Comparison of ENCODE assay signal across 17 cellular contexts in genomic region chr16:85878407-85878806, GRCh38. TPM values are rescaled to one million over a fixed set of nuclear protein-coding genes. Genes with fewer than 3 reads are reported as not detected.
DNase-seq lines count a peak whose midpoint lies in the region; ATAC-seq and TF ChIP-seq lines count a peak whose summit lies in the region.
"Had no signal": no experiment of that assay in that cellular context is flagged by ENCODE, and none has a peak within 500 bp of the region (broad histone marks: within the 10 kb centered on the region; RNA-seq: fewer than 3 reads in every experiment).

No MANE protein-coding gene starts in this region.

- H4K8ac ChIP-seq in H9 (replicated peaks; ENCODE audit: insufficient read length, low read depth, low read length), result no peak overlapping the region

- H3K4me1 ChIP-seq in H9 (ENCODE audit: insufficient read depth, low read length) (no peaks in the 10 kb centered on the region), right lobe of liver (no peaks in the 10 kb centered on the region)
- H3K4me1 ChIP-seq: A549 had no signal

- no peaks in the 10 kb centered on the region for H4K20me1 ChIP-seq in H9 (ENCODE audit: control insufficient read depth, insufficient read depth, insufficient read length)
- H4K20me1 ChIP-seq: BLaER1 treated with 17β-estradiol and CSF1 and Interleukin-3, amounts not matched to agents 10 nM and 100 nM had no signal

- no peak overlapping the region for H3K4me3 ChIP-seq in right lobe of liver
- H3K4me3 ChIP-seq: A549; BLaER1 treated with 17β-estradiol and CSF1 and Interleukin-3, amounts not matched to agents 10 nM and 100 nM had no signal

- no peak overlapping the region for H2BK20ac ChIP-seq in H9 (ENCODE audit: low read depth, low read length, poor library complexity, severe bottlenecking)

- intact Hi-C loops in right lobe of liver (cut with DNase I), result no loop called here

- WGBS in H9 (ENCODE audit: extremely low coverage, insufficient read length, low lambda C conversion rate), result no CpG with 5 or more reads among the region's 5 CpGs
- WGBS in right lobe of liver (ENCODE audit: insufficient coverage, low coverage, low lambda C conversion rate, missing lambda C conversion rate), result 29% methylated on average over 5 of the region's 5 CpGs

- no peak overlapping the region for H4K91ac ChIP-seq in H9 (ENCODE audit: insufficient read length, low read depth, low read length)

- TF ChIP-seq CTCF in H9 (conservative IDR thresholded peaks at IDR 0.05) (no peak), right lobe of liver (IDR thresholded peaks at IDR 0.05) (no peak)

- peak; percentile 73 to 93 (median 84) for ATAC-seq in right lobe of liver
- ATAC-seq: CD8-positive, alpha-beta T cell had no signal

- H2BK120ac ChIP-seq in H9 (ENCODE audit: low read depth, low read length, poor library complexity, severe bottlenecking), result no peak overlapping the region

- no peak overlapping the region for H3K4me3 Mint-ChIP-seq in H9
- H3K4me3 Mint-ChIP-seq: B cell; CD4-positive, alpha-beta T cell; CD8-positive, alpha-beta T cell had no signal

- H2AFZ ChIP-seq in H9 (ENCODE audit: low read length), result no peak overlapping the region

- no peaks in the 10 kb centered on the region for H3K79me1 ChIP-seq in H9 (ENCODE audit: insufficient read depth, low read depth, low read length, poor library complexity, severe bottlenecking)

- no peak overlapping the region for H2BK12ac ChIP-seq in H9 (ENCODE audit: insufficient read length, low read depth, low read length)

- H3T11ph ChIP-seq in H9 (ENCODE audit: low read length), result no peak overlapping the region

- H3K4me1 Mint-ChIP-seq in H9, result no peaks in the 10 kb centered on the region

- no peaks in the 10 kb centered on the region for H3K27me3 ChIP-seq in H9 (ENCODE audit: insufficient read depth, low read length)
- H3K27me3 ChIP-seq in right lobe of liver, result no peaks in the 10 kb centered on the region
- H3K27me3 ChIP-seq: BLaER1 treated with 17β-estradiol and CSF1 and Interleukin-3, amounts not matched to agents 10 nM and 100 nM had no signal

- H3K36me3 ChIP-seq in right lobe of liver, result no peaks in the 10 kb centered on the region

- H3K18ac ChIP-seq in H9 (ENCODE audit: insufficient read length, low read depth, low read length), result no peak overlapping the region

- no peak overlapping the region for H3K4ac ChIP-seq in H9 (ENCODE audit: low read depth, low read length)

- H3K56ac ChIP-seq in H9 (ENCODE audit: insufficient read length, low read depth, low read length), result no peak overlapping the region

- H3K4me2 ChIP-seq in H9 (ENCODE audit: insufficient read depth, insufficient read length, low read length), result no peak overlapping the region
- H3K4me2 ChIP-seq: A549 had no signal

- no peak overlapping the region for H2BK15ac ChIP-seq in H9 (ENCODE audit: low read depth, low read length)

- H3K27ac ChIP-seq in H9 (ENCODE audit: insufficient read length, low read depth, low read length) (no peak overlapping the region), right lobe of liver (no peak overlapping the region)
- H3K27ac ChIP-seq: 22Rv1; A549; BLaER1 treated with 17β-estradiol and CSF1 and Interleukin-3, amounts not matched to agents 10 nM and 100 nM; C4-2B had no signal

- no peaks in the 10 kb centered on the region for H3K79me2 ChIP-seq in H9 (ENCODE audit: insufficient read depth, low read length)

- H3K9me3 ChIP-seq in H9 (ENCODE audit: control insufficient read depth, low read depth, low read length) (no peaks in the 10 kb centered on the region), right lobe of liver (no peaks in the 10 kb centered on the region)
- H3K9me3 ChIP-seq: A549, Caco-2 had no signal

- H3K36me3 Mint-ChIP-seq in H9 (ENCODE audit: insufficient read depth in 1 of 3, low read depth in 3 of 3), result no peaks in the 10 kb centered on the region; a peak in 1 of 7 replicates
- H3K36me3 Mint-ChIP-seq: CD8-positive, alpha-beta T cell had no signal

- H2AK5ac ChIP-seq in H9 (ENCODE audit: insufficient read length, low read length), result no peak overlapping the region

- no peak overlapping the region for H3K23ac ChIP-seq in H9 (ENCODE audit: insufficient read length, low read depth, low read length)

- no peak overlapping the region for H3K14ac ChIP-seq in H9 (ENCODE audit: insufficient read depth, low read length)

- no peaks in the 10 kb centered on the region for H3K23me2 ChIP-seq in H9 (ENCODE audit: insufficient read length, low read depth, low read length, poor library complexity, severe bottlenecking)

- TF ChIP-seq POLR2A in right lobe of liver (IDR thresholded peaks at IDR 0.05), result no peak

- H3K27ac Mint-ChIP-seq in H9, result no peak overlapping the region
- H3K27ac Mint-ChIP-seq: CD4-positive, alpha-beta T cell; CD8-positive, alpha-beta T cell had no signal

- DNase-seq in activated CD8-positive, alpha-beta memory T cell treated with anti-CD3 and anti-CD28 coated beads for 24 hours, result peak; percentile 52
- no peak for DNase-seq in activated CD8-positive, alpha-beta memory T cell treated with anti-CD3 and anti-CD28 coated beads, Interleukin-2, amount 50 U/mL, for 48 hours
- DNase-seq in H9 (peak; percentile 2), right lobe of liver (no peak), hippocampal formation (lab: John Stamatoyannopoulos, UW) (no peak), amniotic stem cell (lab: John Stamatoyannopoulos, UW) (no peak)
- DNase-seq: AML-193; CD4-positive, alpha-beta T cell; DMS79 treated with DMSO at 0.1 percent for 48 hours; GF-D8 had no signal

- H4K5ac ChIP-seq in H9 (ENCODE audit: insufficient read length, low read depth, low read length), result no peak overlapping the region

- no peak overlapping the region for H2BK5ac ChIP-seq in H9 (ENCODE audit: insufficient read length, low read length)

- H3K9ac ChIP-seq in H9 (ENCODE audit: extremely low read depth, insufficient read length, low read length), result no peak overlapping the region
- H3K9ac ChIP-seq: BLaER1 treated with 17β-estradiol and CSF1 and Interleukin-3, amounts not matched to agents 10 nM and 100 nM had no signal

- H3K27me3 Mint-ChIP-seq in H9 (ENCODE audit: low read depth), result peaks cover 50% of the 10 kb centered on the region
- H3K27me3 Mint-ChIP-seq: B cell had no signal

- H3K9me3 Mint-ChIP-seq in H9, result no peaks in the 10 kb centered on the region
- H3K9me3 Mint-ChIP-seq: CD4-positive, alpha-beta T cell; CD8-positive, alpha-beta T cell had no signal

RNA-seq across cellular contexts. Expression of gene IRF8, which starts 20.6 kb away (rescaled TPM):
- 0.28 TPM in 1 of 2 replicates, not detected in the other for total RNA-seq in H9 (2021)
- 10 to 100 TPM in 5 of 6 experiments, 1 to 10 TPM in 1; 4.8 to 19.6 (median 14.6) TPM for total RNA-seq in right lobe of liver

Comparison
In these comparisons a context has a peak if more than half of its experiments do, and no peak if none do; other contexts are left out.
1. DNase-seq: peak in activated CD8-positive, alpha-beta memory T cell treated with anti-CD3 and anti-CD28 coated beads for 24 hours (single experiment) and H9 (single experiment); none in activated CD8-positive, alpha-beta memory T cell treated with anti-CD3 and anti-CD28 coated beads, Interleukin-2, amount 50 U/mL, for 48 hours (single experiment), right lobe of liver (0 of 3), hippocampal formation (0 of 2) and amniotic stem cell (single experiment).